Comparison of ENCODE assay signal across 24 cellular contexts in the genomic region with DNA sequence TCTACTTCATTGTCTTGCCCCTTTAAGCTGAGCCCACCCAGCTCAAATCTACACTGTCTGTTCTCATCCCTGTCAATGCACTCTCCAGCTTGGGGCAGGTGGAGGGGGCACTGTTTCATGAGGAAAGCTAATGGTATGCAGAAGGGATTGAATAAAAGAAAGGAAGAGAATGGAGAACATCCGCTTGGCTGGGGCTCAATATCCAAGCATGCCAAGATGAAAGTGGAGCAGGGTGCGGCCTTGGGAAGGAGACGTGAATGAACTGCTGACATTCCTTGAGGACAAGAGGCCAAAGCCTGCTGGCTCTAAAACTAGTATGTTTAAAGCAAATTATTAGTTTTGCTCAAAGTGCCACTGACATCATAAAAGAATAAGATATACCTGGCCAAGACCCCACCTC. TPM values are rescaled to one million over a fixed set of nuclear protein-coding genes. Genes with fewer than 3 reads are reported as not detected.
DNase-seq lines count a peak whose midpoint lies in the region; ATAC-seq and TF ChIP-seq lines count a peak whose summit lies in the region.
"Had no signal": no experiment of that assay in that cellular context is flagged by ENCODE, and none has a peak within 500 bp of the region (broad histone marks: within the 10 kb centered on the region; RNA-seq: fewer than 3 reads in every experiment).

No MANE protein-coding gene starts in this region.

- no peaks in the 10 kb centered on the region for H3K27me3 Mint-ChIP-seq in Calu3 (ENCODE audit: unreplicated experiment)

- no peaks in the 10 kb centered on the region for H3K9me3 Mint-ChIP-seq in Calu3 (ENCODE audit: low read depth, unreplicated experiment)
- H3K9me3 Mint-ChIP-seq: activated naive CD8-positive, alpha-beta T cell treated with anti-CD3 and anti-CD28 coated beads, Interleukin-2, amount 10 ng/mL, durations not matched to agents 7 days and 5 days; CD8-positive, alpha-beta memory T cell; dendritic cell treated with granulocyte-macrophage colony-stimulating factor and Interleukin-4, amounts not matched to agents 40 ng/mL and 50 ng/mL, for 4 days; naive thymus-derived CD8-positive, alpha-beta T cell had no signal

- H3K36me3 ChIP-seq in left ventricle myocardium inferior = no peaks in the 10 kb centered on the region
- H3K36me3 ChIP-seq in ovary = no peaks in the 10 kb centered on the region
- no peaks in the 10 kb centered on the region for H3K36me3 ChIP-seq in uterus
- H3K36me3 ChIP-seq: pancreas had no signal

- TF ChIP-seq EP300 in ovary (IDR thresholded peaks at IDR 0.05) = no peak

- H3K4me1 Mint-ChIP-seq in Calu3 (ENCODE audit: low read depth, unreplicated experiment) = no peaks in the 10 kb centered on the region
- H3K4me1 Mint-ChIP-seq: activated naive CD8-positive, alpha-beta T cell treated with anti-CD3 and anti-CD28 coated beads, Interleukin-2, amount 10 ng/mL, durations not matched to agents 7 days and 5 days; CD8-positive, alpha-beta memory T cell; naive thymus-derived CD8-positive, alpha-beta T cell had no signal

- TF ChIP-seq CTCF in cardiac fibroblast (IDR thresholded peaks at IDR 0.05; ENCODE audit: low read depth, low read length) (no peak), left ventricle myocardium inferior (IDR thresholded peaks at IDR 0.05; ENCODE audit: borderline replicate concordance) (no peak), ovary (IDR thresholded peaks at IDR 0.05) (no peak), uterus (IDR thresholded peaks at IDR 0.05) (no peak), Calu3 (IDR thresholded peaks at IDR 0.05; ENCODE audit: unreplicated experiment) (no peak)

- 16 to 24% (median 17%) methylated on average over 3 of the region's 3 CpGs for WGBS in ovary, 3 donors

- no peak overlapping the region for H3K4me3 Mint-ChIP-seq in Calu3 (ENCODE audit: low read depth, unreplicated experiment)
- H3K4me3 Mint-ChIP-seq: activated naive CD8-positive, alpha-beta T cell treated with anti-CD3 and anti-CD28 coated beads, Interleukin-2, amount 10 ng/mL, durations not matched to agents 7 days and 5 days; CD8-positive, alpha-beta memory T cell; dendritic cell treated with granulocyte-macrophage colony-stimulating factor and Interleukin-4, amounts not matched to agents 40 ng/mL and 50 ng/mL, for 4 days; naive thymus-derived CD8-positive, alpha-beta T cell had no signal

- H3K4me1 ChIP-seq in left ventricle myocardium inferior = peaks cover 5% of the 10 kb centered on the region
- peaks cover 6% of the 10 kb centered on the region for H3K4me1 ChIP-seq in ovary (ENCODE audit: insufficient read depth)
- H3K4me1 ChIP-seq in uterus = no peaks in the 10 kb centered on the region
- H3K4me1 ChIP-seq: body of pancreas, pancreas had no signal

- H3K36me3 Mint-ChIP-seq in Calu3 (ENCODE audit: insufficient read depth, unreplicated experiment) = no peaks in the 10 kb centered on the region
- H3K36me3 Mint-ChIP-seq: activated naive CD8-positive, alpha-beta T cell treated with anti-CD3 and anti-CD28 coated beads, Interleukin-2, amount 10 ng/mL, durations not matched to agents 7 days and 5 days; CD8-positive, alpha-beta memory T cell; naive thymus-derived CD8-positive, alpha-beta T cell had no signal

- H3K27ac ChIP-seq in left ventricle myocardium inferior (replicated peaks) = peak overlapping the region; percentile 33
- H3K27ac ChIP-seq in ovary = no peak overlapping the region
- no peak overlapping the region for H3K27ac ChIP-seq in uterus
- H3K27ac ChIP-seq: body of pancreas, KMS-11, pancreas had no signal

- no TSS peak for BruUV-seq in Calu3 (replicated peaks; lab: Mats Ljungman, UMichigan)

- H3K27me3 ChIP-seq in left ventricle myocardium inferior (ENCODE audit: low read depth) = no peaks in the 10 kb centered on the region
- H3K27me3 ChIP-seq in ovary = no peaks in the 10 kb centered on the region
- no peaks in the 10 kb centered on the region for H3K27me3 ChIP-seq in uterus
- H3K27me3 ChIP-seq: body of pancreas, pancreas had no signal

- H3K4me3 ChIP-seq in cardiac fibroblast (replicated peaks in 1 of 2; ENCODE audit: low read depth in 2 of 2, low read length in 2 of 2) = no peak overlapping the region
- no peak overlapping the region for H3K4me3 ChIP-seq in left ventricle myocardium inferior
- H3K4me3 ChIP-seq in ovary = no peak overlapping the region
- H3K4me3 ChIP-seq in uterus = no peak overlapping the region
- H3K4me3 ChIP-seq: body of pancreas, pancreas had no signal

- H3K9me3 ChIP-seq in left ventricle myocardium inferior (replicated peaks) = no peaks in the 10 kb centered on the region
- H3K9me3 ChIP-seq in ovary = no peaks in the 10 kb centered on the region
- no peaks in the 10 kb centered on the region for H3K9me3 ChIP-seq in uterus
- H3K9me3 ChIP-seq: body of pancreas, pancreas, SK-N-SH had no signal

- no peak overlapping the region for H3K27ac Mint-ChIP-seq in Calu3 (ENCODE audit: unreplicated experiment)
- H3K27ac Mint-ChIP-seq: activated naive CD8-positive, alpha-beta T cell treated with anti-CD3 and anti-CD28 coated beads, Interleukin-2, amount 10 ng/mL, durations not matched to agents 7 days and 5 days; CD8-positive, alpha-beta memory T cell; dendritic cell treated with granulocyte-macrophage colony-stimulating factor and Interleukin-4, amounts not matched to agents 40 ng/mL and 50 ng/mL, for 4 days; naive thymus-derived CD8-positive, alpha-beta T cell had no signal

- TF ChIP-seq POLR2A in ovary (IDR thresholded peaks at IDR 0.05) = no peak
- no peak for TF ChIP-seq POLR2A in uterus (IDR thresholded peaks at IDR 0.05)

- intact Hi-C loops in left ventricle myocardium inferior (cut with micrococcal nuclease) (no loop called here), ovary (cut with DNase I) (no loop called here), uterus (cut with DNase I; ENCODE audit: low total_unique reads) (no loop called here), Calu3 (cut with micrococcal nuclease; ENCODE audit: unreplicated experiment) (no loop called here)

- CTCF ChIA-PET in Calu3 (lab: Charles Lee) = no interaction called here

- DNase-seq in cardiac fibroblast (ENCODE audit: low read depth in 2 of 2) (peak; percentile 45 to 54), left ventricle myocardium inferior (peak; percentile 56), ovary (peak; percentile 69 to 82 (median 76)), uterus (peak; percentile 34 to 58), hepatic stellate cell (ENCODE audit: low spot score) (no peak), Calu3 (no peak)
- DNase-seq: activated naive CD8-positive, alpha-beta T cell treated with anti-CD3 and anti-CD28 coated beads, Interleukin-2, amount 10 ng/mL, durations not matched to agents 7 days and 5 days; body of pancreas; CD8-positive, alpha-beta memory T cell; foreskin melanocyte; GDM1; HCEC 1CT; kidney; mesendoderm; naive thymus-derived CD8-positive, alpha-beta T cell; NCI-H1694; NCI-H2171; NCI-H524; pancreas; SK-N-SH; T-helper 9 cell had no signal

- no peak for ATAC-seq in HG02759 (IDR thresholded peaks at IDR 0.05; ENCODE audit: unreplicated experiment)
- ATAC-seq: body of pancreas; naive thymus-derived CD8-positive, alpha-beta T cell; pancreas had no signal

RNA-seq across cellular contexts. Expression of a gene that starts 24.2 kb away (rescaled TPM):
- total RNA-seq in left ventricle myocardium inferior (13.1 TPM), ovary (100 to 1,000 TPM in 6 of 7 donors, 10 to 100 TPM in 1; 83.6 to 246 (median 133) TPM), uterus (100 to 1,000 TPM in 1 of 4 donors, 10 to 100 TPM in 3; 47.6 to 218 (median 70.2) TPM), Calu3 (2022) (21.8 and 31.8 TPM in 2 replicates)
- polyA plus RNA-seq in ovary = 10 to 100 TPM; 67.2 to 73.2 TPM
- total RNA-seq: naive thymus-derived CD8-positive, alpha-beta T cell had no signal

Comparison
In these comparisons a context has a peak if more than half of its experiments do, and no peak if none do; other contexts are left out.
1. DNase-seq: peak in cardiac fibroblast (2 of 2), left ventricle myocardium inferior (single experiment), ovary (5 of 5) and uterus (2 of 2); none in hepatic stellate cell (single experiment) and Calu3 (single experiment).